In genomic region chr16:71273384-71273783, GRCh38 we compare ENCODE assay signal across 28 cellular contexts. TPM values are rescaled to one million over a fixed set of nuclear protein-coding genes. Genes with fewer than 3 reads are reported as not detected.
"Had no signal": no experiment of that assay in that cellular context is flagged by ENCODE, and none has a peak within 500 bp of the region (broad histone marks: within the 10 kb centered on the region; RNA-seq: fewer than 3 reads in every experiment).

No MANE protein-coding gene starts in this region.

- H3K27me3 Mint-ChIP-seq: stimulated activated memory B cell treated with anti-CD40 and anti-IgM and Interleukin-4, amounts not matched to agents 10 μg/mL and 1 μg/mL and 100 μg/mL, for 72 hours had no signal

- H3K4me3 Mint-ChIP-seq: stimulated activated effector memory CD8-positive, alpha-beta T cell treated with anti-CD3 and anti-CD28 coated beads, Interleukin-12 subunit alpha, Interleukin-12 subunit beta, amount 100 ng/mL, for 72 hours; stimulated activated memory B cell treated with anti-CD40 and anti-IgM and Interleukin-4, amounts not matched to agents 10 μg/mL and 1 μg/mL and 100 μg/mL, for 72 hours; stimulated activated naive B cell treated with anti-CD40 and anti-IgM and Interleukin-4, amounts not matched to agents 10 μg/mL and 1 μg/mL and 100 μg/mL, for 72 hours; stimulated activated naive CD8-positive, alpha-beta T cell treated with anti-CD3 and anti-CD28 coated beads, Interleukin-15, amount 100 ng/mL, for 72 hours; stimulated activated naive CD8-positive, alpha-beta T cell treated with anti-CD3 and anti-CD28 coated beads, Interleukin-15, Interleukin-2, amounts not matched to agents 100 ng/mL and 50 ng/mL, for 24 hours; type B pancreatic cell had no signal

- H3K4me1 ChIP-seq: stomach, suprapubic skin, testis, thyroid gland, tibial artery, tibial nerve, transverse colon, upper lobe of left lung, upper lobe of right lung, uterus, vagina had no signal

- H3K4me3 ChIP-seq: stomach, suprapubic skin, testis, thoracic aorta, thyroid gland, tibial artery, tibial nerve, transverse colon, upper lobe of left lung, upper lobe of right lung, uterus, vagina had no signal

- H3K27ac ChIP-seq: stomach, suprapubic skin, testis, thoracic aorta, thyroid gland, tibial artery, tibial nerve, transverse colon, upper lobe of left lung, upper lobe of right lung, uterus, vagina had no signal

- H3K27ac Mint-ChIP-seq: stimulated activated effector memory CD8-positive, alpha-beta T cell treated with anti-CD3 and anti-CD28 coated beads, Interleukin-12 subunit alpha, Interleukin-12 subunit beta, amount 100 ng/mL, for 72 hours; stimulated activated memory B cell treated with anti-CD40 and anti-IgM and Interleukin-4, amounts not matched to agents 10 μg/mL and 1 μg/mL and 100 μg/mL, for 72 hours; stimulated activated naive B cell treated with anti-CD40 and anti-IgM and Interleukin-4, amounts not matched to agents 10 μg/mL and 1 μg/mL and 100 μg/mL, for 72 hours; stimulated activated naive CD8-positive, alpha-beta T cell treated with anti-CD3 and anti-CD28 coated beads, Interleukin-15, amount 100 ng/mL, for 72 hours; stimulated activated naive CD8-positive, alpha-beta T cell treated with anti-CD3 and anti-CD28 coated beads, Interleukin-15, Interleukin-2, amounts not matched to agents 100 ng/mL and 50 ng/mL, for 24 hours; type B pancreatic cell had no signal

- H3K27me3 ChIP-seq: stomach, suprapubic skin, testis, thyroid gland, tibial artery, tibial nerve, transverse colon, upper lobe of left lung, upper lobe of right lung, uterus, vagina had no signal

- H3K36me3 Mint-ChIP-seq: stimulated activated effector memory CD8-positive, alpha-beta T cell treated with anti-CD3 and anti-CD28 coated beads, Interleukin-12 subunit alpha, Interleukin-12 subunit beta, amount 100 ng/mL, for 72 hours; type B pancreatic cell had no signal

- H3K9me3 ChIP-seq: suprapubic skin, testis, thoracic aorta, thyroid gland, upper lobe of right lung, vagina had no signal

- H3K36me3 ChIP-seq: stomach, suprapubic skin, thoracic aorta, thyroid gland, transverse colon, upper lobe of left lung, upper lobe of right lung, uterus, vagina had no signal

- DNase-seq: stimulated activated CD4-positive, alpha-beta T cell treated with anti-CD3 and anti-CD28 coated beads, Interleukin-2, amount 100 ng/mL, for 48 hours; stimulated activated CD4-positive, alpha-beta T cell treated with anti-CD3 and anti-CD28 coated beads, Interleukin-4, amount 100 ng/mL, for 1 hour; stimulated activated CD4-positive, alpha-beta T cell treated with anti-CD3 and anti-CD28 coated beads, Interleukin-4, amount 100 ng/mL, for 24 hours; stimulated activated CD4-positive, alpha-beta T cell treated with anti-CD3 and anti-CD28 coated beads, Interleukin-4, amount 100 ng/mL, for 4 hours; stimulated activated CD8-positive, alpha-beta memory T cell treated with anti-CD3 and anti-CD28 coated beads, Interleukin-4, amount 100 ng/mL, for 48 hours; stimulated activated naive B cell treated with anti-CD40 and anti-IgM and Interleukin-4, amounts not matched to agents 10 μg/mL and 1 μg/mL and 100 μg/mL, for 72 hours; stimulated activated naive CD4-positive, alpha-beta T cell; stimulated activated naive CD4-positive, alpha-beta T cell treated with Interleukin-2 at 50 U/mL for 16 hours; stimulated activated naive CD8-positive, alpha-beta T cell treated with anti-CD3 and anti-CD28 coated beads, Interleukin-15, amount 100 ng/mL, for 72 hours; stimulated activated naive CD8-positive, alpha-beta T cell treated with anti-CD3 and anti-CD28 coated beads, Interleukin-15, Interleukin-2, amounts not matched to agents 100 U/mL and 50 U/mL, for 24 hours; stomach; substantia nigra; testis; thyroid gland; tibial artery; transverse colon; trophoblast cell; upper lobe of left lung; upper lobe of right lung; uterus had no signal

- ATAC-seq: stimulated activated effector memory CD8-positive, alpha-beta T cell treated with anti-CD3 and anti-CD28 coated beads, Interleukin-12 subunit alpha, Interleukin-12 subunit beta, amount 100 ng/mL, for 72 hours; stimulated activated memory B cell treated with anti-CD40 and anti-IgM and Interleukin-4, amounts not matched to agents 10 μg/mL and 1 μg/mL and 100 μg/mL, for 72 hours; stimulated activated naive B cell treated with anti-CD40 and anti-IgM and Interleukin-4, amounts not matched to agents 10 μg/mL and 1 μg/mL and 100 μg/mL, for 72 hours; stimulated activated naive CD8-positive, alpha-beta T cell treated with anti-CD3 and anti-CD28 coated beads, Interleukin-15, amount 100 ng/mL, for 72 hours; stimulated activated naive CD8-positive, alpha-beta T cell treated with anti-CD3 and anti-CD28 coated beads, Interleukin-15, Interleukin-2, amounts not matched to agents 100 U/mL and 50 U/mL, for 24 hours; upper lobe of right lung had no signal

- H3K4me1 Mint-ChIP-seq: stimulated activated effector memory CD8-positive, alpha-beta T cell treated with anti-CD3 and anti-CD28 coated beads, Interleukin-12 subunit alpha, Interleukin-12 subunit beta, amount 100 ng/mL, for 72 hours; stimulated activated memory B cell treated with anti-CD40 and anti-IgM and Interleukin-4, amounts not matched to agents 10 μg/mL and 1 μg/mL and 100 μg/mL, for 72 hours; stimulated activated naive B cell treated with anti-CD40 and anti-IgM and Interleukin-4, amounts not matched to agents 10 μg/mL and 1 μg/mL and 100 μg/mL, for 72 hours; stimulated activated naive CD8-positive, alpha-beta T cell treated with anti-CD3 and anti-CD28 coated beads, Interleukin-15, amount 100 ng/mL, for 72 hours had no signal

- H3K9me3 Mint-ChIP-seq: stimulated activated naive CD8-positive, alpha-beta T cell treated with anti-CD3 and anti-CD28 coated beads, Interleukin-15, Interleukin-2, amounts not matched to agents 100 ng/mL and 50 ng/mL, for 24 hours; type B pancreatic cell had no signal

RNA-seq across cellular contexts. Expression of gene HYDIN, which starts 42.9 kb away (rescaled TPM):
- total RNA-seq: vagina had no signal
